Comparison of ENCODE assay signal across 13 cellular contexts in the genomic region with DNA sequence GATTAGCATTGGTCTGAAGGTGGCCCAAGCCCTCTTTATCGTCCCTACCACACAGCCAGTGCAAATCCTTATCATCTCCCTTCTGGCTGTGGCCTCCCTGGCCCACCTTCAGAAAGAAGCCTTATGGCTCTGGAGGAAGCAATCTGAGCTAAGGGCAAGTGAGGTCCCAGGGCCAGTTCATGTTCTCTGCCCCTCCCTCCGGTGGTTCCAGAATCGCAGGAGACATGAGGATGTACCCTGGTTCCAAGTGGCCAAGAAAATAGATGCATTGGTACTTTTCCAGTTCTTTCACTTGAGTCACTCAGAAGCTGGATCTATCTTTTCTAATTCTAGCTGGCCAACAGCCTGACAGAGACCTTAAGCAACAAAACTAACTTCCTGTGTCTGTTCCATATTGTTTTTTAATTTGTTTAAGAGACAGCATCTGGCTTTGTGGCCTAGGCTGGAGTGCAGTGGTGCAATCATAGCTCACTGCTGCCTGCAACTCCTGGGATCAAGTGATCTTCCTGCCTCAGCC.
DNase-seq lines count a peak whose midpoint lies in the region; ATAC-seq and TF ChIP-seq lines count a peak whose summit lies in the region.
"Had no signal": no experiment of that assay in that cellular context is flagged by ENCODE, and none has a peak within 500 bp of the region (broad histone marks: within the 10 kb centered on the region; RNA-seq: fewer than 3 reads in every experiment).

No MANE protein-coding gene starts in this region.

- DNase-seq in LHCN-M2 (ENCODE audit: low read depth) (peak; percentile 71), brain microvascular endothelial cell (no peak), medulla oblongata (ENCODE audit: extremely low spot score) (peak; percentile 47), NCI-H1105 treated with DMSO at 0.1 percent for 48 hours (lab: John Stamatoyannopoulos, UW) (no peak)
- no peak for DNase-seq in stimulated activated effector memory CD8-positive, alpha-beta T cell treated with anti-CD3 and anti-CD28 coated beads, Interleukin-12 subunit alpha, Interleukin-12 subunit beta, amount 100 ng/mL, for 72 hours (ENCODE audit: low spot score in 2 of 2)
- DNase-seq: activated CD4-positive, CD25-positive, alpha-beta regulatory T cell; activated naive CD4-positive, alpha-beta T cell treated with anti-CD3 and anti-CD28 coated beads, Interleukin-2, amount 50 U/mL, for 16 hours; left cardiac atrium; MM.1S had no signal

- H3K27me3 ChIP-seq in ACC112 (ENCODE audit: insufficient read depth, low read length) (no peaks in the 10 kb centered on the region), brain microvascular endothelial cell (replicated peaks) (no peaks in the 10 kb centered on the region)

- peaks cover 5% of the 10 kb centered on the region for H3K4me1 Mint-ChIP-seq in stimulated activated effector memory CD8-positive, alpha-beta T cell treated with anti-CD3 and anti-CD28 coated beads, Interleukin-12 subunit alpha, Interleukin-12 subunit beta, amount 100 ng/mL, for 72 hours

- H3K27ac ChIP-seq in ACC112 (ENCODE audit: low read depth, low read length) (peak overlapping the region; percentile 84), brain microvascular endothelial cell (peak overlapping the region; percentile 94)

- no peak overlapping the region for H2AFZ ChIP-seq in ACC112 (ENCODE audit: low read length, unreplicated experiment)

- peaks cover 3% of the 10 kb centered on the region for H3K9me3 Mint-ChIP-seq in stimulated activated effector memory CD8-positive, alpha-beta T cell treated with anti-CD3 and anti-CD28 coated beads, Interleukin-12 subunit alpha, Interleukin-12 subunit beta, amount 100 ng/mL, for 72 hours

- H3K79me2 ChIP-seq in ACC112 (ENCODE audit: control insufficient read depth, insufficient read depth, low read length, unreplicated experiment), result peaks cover 16% of the 10 kb centered on the region

- peaks cover 58% of the 10 kb centered on the region for H3K4me1 ChIP-seq in ACC112 (ENCODE audit: control insufficient read depth, insufficient read depth, low read length, unreplicated experiment)

- no peak for ATAC-seq in stimulated activated effector memory CD8-positive, alpha-beta T cell treated with anti-CD3 and anti-CD28 coated beads, Interleukin-12 subunit alpha, Interleukin-12 subunit beta, amount 100 ng/mL, for 72 hours
- ATAC-seq in GM21825 (IDR thresholded peaks at IDR 0.05; ENCODE audit: unreplicated experiment) (no peak), GM18858 (IDR thresholded peaks at IDR 0.05; ENCODE audit: unreplicated experiment) (no peak)

- TF ChIP-seq CTCF in brain microvascular endothelial cell (IDR thresholded peaks at IDR 0.05; ENCODE audit: low read depth, low read length, missing control alignments), result no peak

- H3K4me3 ChIP-seq in ACC112 (ENCODE audit: low read depth, low read length) (no peak overlapping the region), brain microvascular endothelial cell (ENCODE audit: low read depth, low read length) (no peak overlapping the region)

- H3K4me3 Mint-ChIP-seq in stimulated activated effector memory CD8-positive, alpha-beta T cell treated with anti-CD3 and anti-CD28 coated beads, Interleukin-12 subunit alpha, Interleukin-12 subunit beta, amount 100 ng/mL, for 72 hours, result no peak overlapping the region
- H3K4me3 Mint-ChIP-seq: B cell had no signal

- no peaks in the 10 kb centered on the region for H3K36me3 ChIP-seq in ACC112 (ENCODE audit: insufficient read depth, low read length)
- peaks cover 11% of the 10 kb centered on the region for H3K36me3 ChIP-seq in brain microvascular endothelial cell (replicated peaks)

- H3K27ac Mint-ChIP-seq in stimulated activated effector memory CD8-positive, alpha-beta T cell treated with anti-CD3 and anti-CD28 coated beads, Interleukin-12 subunit alpha, Interleukin-12 subunit beta, amount 100 ng/mL, for 72 hours, result no peak overlapping the region
- H3K27ac Mint-ChIP-seq: B cell had no signal

- no peaks in the 10 kb centered on the region for H3K36me3 Mint-ChIP-seq in stimulated activated effector memory CD8-positive, alpha-beta T cell treated with anti-CD3 and anti-CD28 coated beads, Interleukin-12 subunit alpha, Interleukin-12 subunit beta, amount 100 ng/mL, for 72 hours

- in situ Hi-C loops in brain microvascular endothelial cell (cut with HindIII; ENCODE audit: low pct_ligation_motif_present, low sequenced_read_pairs), result no loop called here

Comparison
In these comparisons a context has a peak if more than half of its experiments do, and no peak if none do; other contexts are left out.
1. DNase-seq: peak in LHCN-M2 (single experiment) and medulla oblongata (single experiment); none in brain microvascular endothelial cell (single experiment), stimulated activated effector memory CD8-positive, alpha-beta T cell treated with anti-CD3 and anti-CD28 coated beads, Interleukin-12 subunit alpha, Interleukin-12 subunit beta, amount 100 ng/mL, for 72 hours (0 of 2) and NCI-H1105 treated with DMSO at 0.1 percent for 48 hours (single experiment).